1 cellular context compared by ENCODE assay signal in genomic region chr2:174339971-174340399, GRCh38.
TF ChIP-seq lines count a peak whose summit lies in the region.

No MANE protein-coding gene starts in this region.

TF ChIP-seq in SK-N-SH, 30 proteins besides CTCF, POLR2A, EP300 and RAD21 (continued from another document):
- peak; percentile 84; the same call in 1 of the 2 replicates for TF ChIP-seq EZH2phosphoT487 (IDR thresholded peaks at IDR 0.05; ENCODE audit: borderline replicate concordance, low read depth)
TF ChIP-seq in SK-N-SH: peak in this region for 2.
